In genomic region chr5:132473608-132474007, GRCh38 we compare ENCODE assay signal across 13 cellular contexts. TPM values are rescaled to one million over a fixed set of nuclear protein-coding genes. Genes with fewer than 3 reads are reported as not detected.
DNase-seq lines count a peak whose midpoint lies in the region; ATAC-seq and TF ChIP-seq lines count a peak whose summit lies in the region.
"Had no signal": no experiment of that assay in that cellular context is flagged by ENCODE, and none has a peak within 500 bp of the region (broad histone marks: within the 10 kb centered on the region; RNA-seq: fewer than 3 reads in every experiment).

No MANE protein-coding gene starts in this region.

- H3F3A ChIP-seq in MM.1S (ENCODE audit: insufficient read depth, low read length) (peaks cover 17% of the 10 kb centered on the region), neural progenitor cell (ENCODE audit: low read depth) (peaks cover 4% of the 10 kb centered on the region)

- peak overlapping the region; percentile 43; the same call in 1 of the 2 replicates for H3K27ac ChIP-seq in MM.1S (ENCODE audit: low read length)
- peak overlapping the region in 3 of 4 donors; percentile 41 to 63 (median 46) for H3K27ac ChIP-seq in esophagus squamous epithelium
- H3K27ac ChIP-seq in neural progenitor cell = no peak overlapping the region
- H3K27ac ChIP-seq: pancreas had no signal

- H3K4me3 ChIP-seq in MM.1S (ENCODE audit: low read length) (no peak overlapping the region), esophagus squamous epithelium (no peak overlapping the region), neural progenitor cell (no peak overlapping the region)
- H3K4me3 ChIP-seq: left lung, pancreas had no signal

- TF ChIP-seq POLR2A in esophagus squamous epithelium (IDR thresholded peaks at IDR 0.05) = no peak

- peak overlapping the region; percentile 94 for H3K27ac Mint-ChIP-seq in activated CD8-positive, alpha-beta T cell treated with anti-CD3 and anti-CD28 coated beads, Interleukin-2, amount 10 ng/mL, durations not matched to agents 7 days and 5 days
- H3K27ac Mint-ChIP-seq in neural progenitor cell = no peak overlapping the region

- H3K9me3 Mint-ChIP-seq in activated CD8-positive, alpha-beta T cell treated with anti-CD3 and anti-CD28 coated beads, Interleukin-2, amount 10 ng/mL, durations not matched to agents 7 days and 5 days (ENCODE audit: insufficient read depth) = no peaks in the 10 kb centered on the region
- peaks cover 4% of the 10 kb centered on the region for H3K9me3 Mint-ChIP-seq in neural progenitor cell

- no peak for ATAC-seq in activated CD8-positive, alpha-beta T cell treated with anti-CD3 and anti-CD28 coated beads, Interleukin-2, amount 10 ng/mL, durations not matched to agents 7 days and 5 days
- ATAC-seq in stimulated activated naive CD8-positive, alpha-beta T cell treated with anti-CD3 and anti-CD28 coated beads, Interleukin-15, Interleukin-2, amounts not matched to agents 100 U/mL and 50 U/mL, for 24 hours = no peak
- ATAC-seq in HG03521 (IDR thresholded peaks at IDR 0.05; ENCODE audit: unreplicated experiment) = no peak
- ATAC-seq: pancreas had no signal

- no peaks in the 10 kb centered on the region for H3K9me3 ChIP-seq in MM.1S (replicated peaks; ENCODE audit: insufficient read depth, low read length)
- no peaks in the 10 kb centered on the region for H3K9me3 ChIP-seq in esophagus squamous epithelium
- no peaks in the 10 kb centered on the region for H3K9me3 ChIP-seq in neural progenitor cell (ENCODE audit: low read depth)
- H3K9me3 ChIP-seq: left lung, pancreas had no signal

- H3K36me3 Mint-ChIP-seq in activated CD8-positive, alpha-beta T cell treated with anti-CD3 and anti-CD28 coated beads, Interleukin-2, amount 10 ng/mL, durations not matched to agents 7 days and 5 days (ENCODE audit: low read depth) = peaks cover 59% of the 10 kb centered on the region
- no peaks in the 10 kb centered on the region for H3K36me3 Mint-ChIP-seq in neural progenitor cell
- H3K36me3 Mint-ChIP-seq: brain had no signal

- H3K27me3 Mint-ChIP-seq in activated CD8-positive, alpha-beta T cell treated with anti-CD3 and anti-CD28 coated beads, Interleukin-2, amount 10 ng/mL, durations not matched to agents 7 days and 5 days (ENCODE audit: low read depth) = no peaks in the 10 kb centered on the region
- peaks cover 7% of the 10 kb centered on the region for H3K27me3 Mint-ChIP-seq in neural progenitor cell (ENCODE audit: insufficient read depth, low read depth)

- H3K27me3 ChIP-seq in MM.1S (replicated peaks; ENCODE audit: insufficient read depth, low read length) (no peaks in the 10 kb centered on the region), esophagus squamous epithelium (no peaks in the 10 kb centered on the region), neural progenitor cell (no peaks in the 10 kb centered on the region)
- H3K27me3 ChIP-seq: left lung, pancreas had no signal

- no peak overlapping the region for H3K9ac ChIP-seq in MM.1S (ENCODE audit: low read length)
- H3K9ac ChIP-seq in neural progenitor cell = no peak overlapping the region

- WGBS in esophagus squamous epithelium, 2 donors = 69 to 80% methylated on average over 1 of the region's 1 CpG

- peaks cover 92% of the 10 kb centered on the region for H3K4me1 Mint-ChIP-seq in activated CD8-positive, alpha-beta T cell treated with anti-CD3 and anti-CD28 coated beads, Interleukin-2, amount 10 ng/mL, durations not matched to agents 7 days and 5 days (ENCODE audit: low read depth)
- peaks cover 11% of the 10 kb centered on the region for H3K4me1 Mint-ChIP-seq in neural progenitor cell

- no peak overlapping the region for H3K4me2 ChIP-seq in MM.1S (ENCODE audit: low read depth, low read length)
- H3K4me2 ChIP-seq in neural progenitor cell = no peak overlapping the region

- H3K4me1 ChIP-seq in MM.1S (ENCODE audit: low read length) = peaks cover 41% of the 10 kb centered on the region
- H3K4me1 ChIP-seq in esophagus squamous epithelium = peaks cover 8 to 83% (median 19%) of the 10 kb centered on the region in 3 donors
- no peaks in the 10 kb centered on the region for H3K4me1 ChIP-seq in neural progenitor cell

- no peak overlapping the region for H3K4me3 Mint-ChIP-seq in activated CD8-positive, alpha-beta T cell treated with anti-CD3 and anti-CD28 coated beads, Interleukin-2, amount 10 ng/mL, durations not matched to agents 7 days and 5 days
- no peak overlapping the region for H3K4me3 Mint-ChIP-seq in neural progenitor cell
- H3K4me3 Mint-ChIP-seq: brain had no signal

- H4K20me1 ChIP-seq in MM.1S (ENCODE audit: insufficient read depth, low read length) (no peaks in the 10 kb centered on the region), neural progenitor cell (ENCODE audit: low read depth) (no peaks in the 10 kb centered on the region)

- no peaks in the 10 kb centered on the region for H3K36me3 ChIP-seq in MM.1S (replicated peaks; ENCODE audit: insufficient read depth, low read length)
- peaks cover 0 to 11% (median 0%) of the 10 kb centered on the region in 3 donors for H3K36me3 ChIP-seq in esophagus squamous epithelium
- no peaks in the 10 kb centered on the region for H3K36me3 ChIP-seq in neural progenitor cell
- H3K36me3 ChIP-seq: pancreas had no signal

- no peak for TF ChIP-seq CTCF in MM.1S (IDR thresholded peaks at IDR 0.05; ENCODE audit: low read length)
- no peak for TF ChIP-seq CTCF in esophagus squamous epithelium (IDR thresholded peaks at IDR 0.05)
- TF ChIP-seq CTCF in neural progenitor cell (IDR thresholded peaks at IDR 0.05) = no peak

- H3K9me2 ChIP-seq in MM.1S (replicated peaks; ENCODE audit: insufficient read depth, low read length) = no peaks in the 10 kb centered on the region

- intact Hi-C loops in esophagus squamous epithelium (cut with DNase I) = no loop called here

- CTCF ChIA-PET in activated CD8-positive, alpha-beta T cell treated with anti-CD3 and anti-CD28 coated beads, Interleukin-2, amount 10 ng/mL, durations not matched to agents 7 days and 5 days (lab: Charles Lee) = interaction anchor here (0.7 to 10.4 kb wide), 13 partner anchors 8 to 88 kb away, joined by 3 to 114 read pairs (median 3); no protein-coding TSS in a partner anchor

- no peak for DNase-seq in MM.1S
- no peak for DNase-seq in activated CD8-positive, alpha-beta T cell treated with anti-CD3 and anti-CD28 coated beads, Interleukin-2, amount 10 ng/mL, durations not matched to agents 7 days and 5 days
- no peak for DNase-seq in esophagus squamous epithelium (lab: John Stamatoyannopoulos, UW)
- peak; percentile 5 for DNase-seq in stimulated activated naive CD8-positive, alpha-beta T cell treated with anti-CD3 and anti-CD28 coated beads, Interleukin-15, Interleukin-2, amounts not matched to agents 100 U/mL and 50 U/mL, for 24 hours
- DNase-seq in NCI-H1694 treated with DMSO at 0.1 percent for 48 hours (lab: John Stamatoyannopoulos, UW) = no peak
- DNase-seq in neural progenitor cell (ENCODE audit: low spot score) = no peak
- DNase-seq: glutamatergic neuron, Karpas-422, NCI-H2171 treated with DMSO at 0.1 percent for 48 hours had no signal

- POLR2A ChIA-PET in activated CD8-positive, alpha-beta T cell treated with anti-CD3 and anti-CD28 coated beads, Interleukin-2, amount 10 ng/mL, durations not matched to agents 7 days and 5 days (lab: Charles Lee) = interaction anchor here (1.5 to 22.6 kb wide), 7 partner anchors 8 to 62 kb away, joined by 4 to 720 read pairs (median 47); partner anchors contain the start of gene IRF1

- H2AFZ ChIP-seq in MM.1S (ENCODE audit: low read length) (no peak overlapping the region), neural progenitor cell (replicated peaks) (no peak overlapping the region)

- H3K79me2 ChIP-seq in MM.1S (ENCODE audit: low read length) (peaks cover 48% of the 10 kb centered on the region), neural progenitor cell (ENCODE audit: low read depth) (no peaks in the 10 kb centered on the region)

RNA-seq across cellular contexts. Expression of gene IRF1, which starts 17.0 kb away (rescaled TPM):
- total RNA-seq in activated CD8-positive, alpha-beta T cell treated with anti-CD3 and anti-CD28 coated beads, Interleukin-2, amount 10 ng/mL, durations not matched to agents 7 days and 5 days = 100 to 1,000 TPM; 221 to 228 TPM
- total RNA-seq in esophagus squamous epithelium (10 to 100 TPM in 2 of 4 donors, 1 to 10 TPM in 2; 8.3 to 52.9 (median 13.1) TPM), neural progenitor cell (ENCODE audit: low replicate concordance) (3.7 and 7.1 TPM in 2 replicates)

Comparison
In these comparisons a context has a peak if more than half of its experiments do, and no peak if none do; other contexts are left out.
1. RNA of gene IRF1, which starts 17.0 kb away (total RNA-seq): 221 to 228 TPM in activated CD8-positive, alpha-beta T cell treated with anti-CD3 and anti-CD28 coated beads, Interleukin-2, amount 10 ng/mL, durations not matched to agents 7 days and 5 days; 8.3 to 52.9 TPM in esophagus squamous epithelium and 3.7 to 7.1 TPM in neural progenitor cell; every median in the first group is over 4 times any median in the second.